20 cellular contexts compared by ENCODE assay signal in genomic region chr17:82756166-82756565, GRCh38. TPM values are rescaled to one million over a fixed set of nuclear protein-coding genes. Genes with fewer than 3 reads are reported as not detected.
DNase-seq lines count a peak whose midpoint lies in the region; ATAC-seq and TF ChIP-seq lines count a peak whose summit lies in the region.
"Had no signal": no experiment of that assay in that cellular context is flagged by ENCODE, and none has a peak within 500 bp of the region (broad histone marks: within the 10 kb centered on the region; RNA-seq: fewer than 3 reads in every experiment).

No MANE protein-coding gene starts in this region.

- no peak overlapping the region for H2AFZ ChIP-seq in GM23338
- no peak overlapping the region for H2AFZ ChIP-seq in neural progenitor cell (replicated peaks)

- H3K27ac ChIP-seq in GM23338 (ENCODE audit: low read depth) (peak overlapping the region; percentile 56; the same call in 1 of the 2 replicates), neural progenitor cell (peak overlapping the region; percentile 35)
- H3K27ac ChIP-seq: HL-60 had no signal

- H3K9me3 ChIP-seq in neural progenitor cell (ENCODE audit: low read depth), result no peaks in the 10 kb centered on the region

- 0 out of 2 replicates have a peak, but pooled peaks cover 3% of the 10 kb centered on the region for H3F3A ChIP-seq in GM23338 (replicated peaks; ENCODE audit: low read depth)
- peaks cover 33% of the 10 kb centered on the region for H3F3A ChIP-seq in neural progenitor cell (ENCODE audit: low read depth)

- H3K4me3 Mint-ChIP-seq in GM23338, result no peak overlapping the region
- H3K4me3 Mint-ChIP-seq in chondrocyte (ENCODE audit: unreplicated experiment), result no peak overlapping the region
- H3K4me3 Mint-ChIP-seq in neural progenitor cell, result no peak overlapping the region
- no peak overlapping the region for H3K4me3 Mint-ChIP-seq in activated T-cell treated with anti-CD3 and anti-CD28 coated beads, Interleukin-2, amount 50 U/mL, for 4 hours
- H3K4me3 Mint-ChIP-seq: T-cell had no signal

- H3K4me1 Mint-ChIP-seq in GM23338 (peaks cover 38% of the 10 kb centered on the region), chondrocyte (ENCODE audit: low read depth) (peaks cover 30% of the 10 kb centered on the region), neural progenitor cell (peaks cover 42% of the 10 kb centered on the region)
- peaks cover 25% of the 10 kb centered on the region for H3K4me1 Mint-ChIP-seq in activated T-cell treated with anti-CD3 and anti-CD28 coated beads, Interleukin-2, amount 50 U/mL, for 4 hours (ENCODE audit: low read depth)

- TF ChIP-seq CTCF in GM23338 (conservative IDR thresholded peaks at IDR 0.05; ENCODE audit: low read depth in 2 of 2), result no peak
- no peak for TF ChIP-seq CTCF in chondrocyte (IDR thresholded peaks at IDR 0.05)
- no peak for TF ChIP-seq CTCF in neural progenitor cell (IDR thresholded peaks at IDR 0.05)

- peaks cover 13% of the 10 kb centered on the region for H3K27me3 Mint-ChIP-seq in GM23338 (ENCODE audit: insufficient read depth, low read depth, poor library complexity)
- no peaks in the 10 kb centered on the region for H3K27me3 Mint-ChIP-seq in chondrocyte (ENCODE audit: low read depth)
- H3K27me3 Mint-ChIP-seq in neural progenitor cell (ENCODE audit: insufficient read depth, low read depth), result peaks cover 6% of the 10 kb centered on the region
- H3K27me3 Mint-ChIP-seq in activated T-cell treated with anti-CD3 and anti-CD28 coated beads, Interleukin-2, amount 50 U/mL, for 4 hours (ENCODE audit: low read depth), result no peaks in the 10 kb centered on the region
- H3K27me3 Mint-ChIP-seq: CD4-positive, alpha-beta memory T cell; T-cell had no signal

- H3K9me2 ChIP-seq in GM23338 (ENCODE audit: insufficient read depth), result no peaks in the 10 kb centered on the region

- H3K36me3 Mint-ChIP-seq in GM23338 (ENCODE audit: low read depth) (peaks cover 34% of the 10 kb centered on the region), chondrocyte (ENCODE audit: low read depth) (peaks cover 4% of the 10 kb centered on the region), neural progenitor cell (peaks cover 12% of the 10 kb centered on the region)
- peaks cover 12% of the 10 kb centered on the region for H3K36me3 Mint-ChIP-seq in activated T-cell treated with anti-CD3 and anti-CD28 coated beads, Interleukin-2, amount 50 U/mL, for 4 hours (ENCODE audit: insufficient read depth)

- peaks cover 3% of the 10 kb centered on the region; the same call in 2 of the 3 replicates for H3K9me3 Mint-ChIP-seq in GM23338
- H3K9me3 Mint-ChIP-seq in chondrocyte (ENCODE audit: low read depth), result no peaks in the 10 kb centered on the region
- H3K9me3 Mint-ChIP-seq in neural progenitor cell, result no peaks in the 10 kb centered on the region
- H3K9me3 Mint-ChIP-seq in activated T-cell treated with anti-CD3 and anti-CD28 coated beads, Interleukin-2, amount 50 U/mL, for 4 hours, result no peaks in the 10 kb centered on the region
- H3K9me3 Mint-ChIP-seq: CD4-positive, alpha-beta memory T cell; T-cell had no signal

- no peak overlapping the region; the same call in 1 of the 2 replicates for H3K27ac Mint-ChIP-seq in GM23338
- H3K27ac Mint-ChIP-seq in chondrocyte (ENCODE audit: unreplicated experiment), result no peak overlapping the region
- H3K27ac Mint-ChIP-seq in neural progenitor cell, result no peak overlapping the region
- H3K27ac Mint-ChIP-seq: T-cell had no signal

- H4K20me1 ChIP-seq in GM23338 (replicated peaks; ENCODE audit: insufficient read depth) (peaks cover 12% of the 10 kb centered on the region; the same call in 1 of the 2 replicates), neural progenitor cell (ENCODE audit: low read depth) (peaks cover 75% of the 10 kb centered on the region)

- no peak overlapping the region for H3K9ac ChIP-seq in neural progenitor cell

- DNase-seq in GM23338 (ENCODE audit: low spot score) (no peak), NCI-H2171 treated with DMSO at 0.1 percent for 48 hours (lab: John Stamatoyannopoulos, UW) (peak; percentile 78), chondrocyte (ENCODE audit: low spot score) (peak; percentile 24), neural progenitor cell (ENCODE audit: low spot score) (no peak)
- DNase-seq in activated T-cell treated with anti-CD3 and anti-CD28 coated beads, Interleukin-2, amount 50 U/mL, for 4 hours, result no peak
- DNase-seq: ACHN; Calu3; CD4-positive, alpha-beta memory T cell; GDM1; NCI-H1417 treated with DMSO at 0.1 percent for 48 hours; NCI-H1930; NCI-H446 treated with DMSO at 0.1 percent for 48 hours; T-cell had no signal

- H3K79me2 ChIP-seq in GM23338 (replicated peaks; ENCODE audit: insufficient read depth) (peaks cover 74% of the 10 kb centered on the region), neural progenitor cell (ENCODE audit: low read depth) (peaks cover 87% of the 10 kb centered on the region)

- H3K4me2 ChIP-seq in GM23338 (peak overlapping the region; percentile 36), neural progenitor cell (no peak overlapping the region)

- peaks cover 24% of the 10 kb centered on the region for H3K4me1 ChIP-seq in GM23338 (ENCODE audit: insufficient read depth)
- H3K4me1 ChIP-seq in neural progenitor cell, result peaks cover 34% of the 10 kb centered on the region

- H3K27me3 ChIP-seq in GM23338 (ENCODE audit: insufficient read depth) (no peaks in the 10 kb centered on the region), neural progenitor cell (peaks cover 2% of the 10 kb centered on the region)

- no peaks in the 10 kb centered on the region for H3K36me3 ChIP-seq in GM23338 (ENCODE audit: insufficient read depth)
- H3K36me3 ChIP-seq in neural progenitor cell, result no peaks in the 10 kb centered on the region

- ATAC-seq in GM23338 (no peak), HG03432 (IDR thresholded peaks at IDR 0.05; ENCODE audit: unreplicated experiment) (no peak), GM21367 (IDR thresholded peaks at IDR 0.05; ENCODE audit: unreplicated experiment) (no peak), HG03521 (IDR thresholded peaks at IDR 0.05; ENCODE audit: unreplicated experiment) (no peak)
- no peak for ATAC-seq in activated T-cell treated with anti-CD3 and anti-CD28 coated beads, Interleukin-2, amount 50 U/mL, for 4 hours
- ATAC-seq: GM12878, Right ventricle myocardium inferior, T-cell had no signal

- H3K4me3 ChIP-seq in GM23338, result no peak overlapping the region
- no peak overlapping the region for H3K4me3 ChIP-seq in neural progenitor cell
- H3K4me3 ChIP-seq: GM12878 had no signal

RNA-seq across cellular contexts. Expression of gene TBCD, which starts 4.3 kb away (rescaled TPM):
- total RNA-seq in GM23338 (2014; rRNA removed; shearing (Covaris generic)), result 116 and 122 TPM in 2 replicates
- polyA plus RNA-seq in GM23338 (2016; fragmentation: Nextera tagmentation; extraction: Ambion mirVana), result 72.4 and 75.0 TPM in 2 replicates
- total RNA-seq in chondrocyte (53.7 to 62.9 TPM (median 59.8 TPM) in 3 replicates), neural progenitor cell (ENCODE audit: low replicate concordance) (76.4 and 85.0 TPM in 2 replicates)
- total RNA-seq in activated T-cell treated with anti-CD3 and anti-CD28 coated beads, Interleukin-2, amount 50 U/mL, for 4 hours, result 10 to 100 TPM; 63.5 to 76.7 (median 66.1) TPM

RNA-seq across cellular contexts. Expression of gene FN3K, which starts 20.8 kb away (rescaled TPM):
- 11.0 and 12.9 TPM in 2 replicates for total RNA-seq in GM23338 (2014; rRNA removed; shearing (Covaris generic))
- 5.3 TPM in 2 replicates for polyA plus RNA-seq in GM23338 (2016; fragmentation: Nextera tagmentation; extraction: Ambion mirVana)
- total RNA-seq in chondrocyte (16.2 to 20.5 TPM (median 19.0 TPM) in 3 replicates), neural progenitor cell (ENCODE audit: low replicate concordance) (3.3 and 4.0 TPM in 2 replicates)
- 1 to 10 TPM in 2 of 3 donors, under 1 TPM in 1; 0.79 to 1.3 (median 1.0) TPM for total RNA-seq in activated T-cell treated with anti-CD3 and anti-CD28 coated beads, Interleukin-2, amount 50 U/mL, for 4 hours
- total RNA-seq: H4 had no signal

RNA-seq across cellular contexts. Expression of gene FN3KRP, which starts 39.7 kb away (rescaled TPM):
- 13.2 and 15.9 TPM in 2 replicates for total RNA-seq in GM23338 (2014; rRNA removed; shearing (Covaris generic))
- polyA plus RNA-seq in GM23338 (2016; fragmentation: Nextera tagmentation; extraction: Ambion mirVana), result 15.1 and 16.7 TPM in 2 replicates
- total RNA-seq in chondrocyte (23.0 to 27.4 TPM (median 23.3 TPM) in 3 replicates), neural progenitor cell (ENCODE audit: low replicate concordance) (19.2 and 29.8 TPM in 2 replicates)
- 10 to 100 TPM; 34.9 to 43.8 (median 36.0) TPM for total RNA-seq in activated T-cell treated with anti-CD3 and anti-CD28 coated beads, Interleukin-2, amount 50 U/mL, for 4 hours

RNA-seq across cellular contexts. Expression of gene RAB40B, which starts 57.7 kb away (rescaled TPM):
- total RNA-seq in GM23338 (2014; rRNA removed; shearing (Covaris generic)), result 5.2 and 10.8 TPM in 2 replicates
- polyA plus RNA-seq in GM23338 (2016; fragmentation: Nextera tagmentation; extraction: Ambion mirVana), result 2.8 and 4.2 TPM in 2 replicates
- total RNA-seq in chondrocyte (16.7 to 20.0 TPM (median 20.0 TPM) in 3 replicates), neural progenitor cell (ENCODE audit: low replicate concordance) (5.6 and 10.3 TPM in 2 replicates)
- total RNA-seq in activated T-cell treated with anti-CD3 and anti-CD28 coated beads, Interleukin-2, amount 50 U/mL, for 4 hours, result 1 to 10 TPM; 3.8 to 4.8 (median 4.1) TPM

Comparison
In these comparisons a context has a peak if more than half of its experiments do, and no peak if none do; other contexts are left out.
1. DNase-seq: peak in NCI-H2171 treated with DMSO at 0.1 percent for 48 hours (single experiment) and chondrocyte (single experiment); none in GM23338 (single experiment), neural progenitor cell (single experiment) and activated T-cell treated with anti-CD3 and anti-CD28 coated beads, Interleukin-2, amount 50 U/mL, for 4 hours (single experiment).